Comparison of ENCODE assay signal across 8 cellular contexts in genomic region chr21:43659136-43660000, GRCh38. TPM values are rescaled to one million over a fixed set of nuclear protein-coding genes. Genes with fewer than 3 reads are reported as not detected.
DNase-seq lines count a peak whose midpoint lies in the region; ATAC-seq, FAIRE-seq and TF ChIP-seq lines count a peak whose summit lies in the region.

Gene HSF2BP (minus strand): TSS chr21:43659488. CDS start chr21:43658096, 1,392 bp downstream.
Gene RRP1B (plus strand): TSS chr21:43659560. CDS start chr21:43659665, 105 bp downstream.

- TF ChIP-seq CTCF in BE2C (IDR thresholded peaks at IDR 0.05; ENCODE audit: low read depth, low read length) = no peak
- no peak for TF ChIP-seq CTCF in lung (IDR thresholded peaks at IDR 0.05; ENCODE audit: control extremely low read depth, extremely low read depth)

- ATAC-seq in HG03460 (IDR thresholded peaks at IDR 0.05; ENCODE audit: unreplicated experiment) (peak; percentile 75), lung (ENCODE audit: insufficient read depth, low FRiP score) (peak; percentile 93)

- H3K4me1 Mint-ChIP-seq in activated CD4-positive, alpha-beta memory T cell treated with anti-CD3 and anti-CD28 coated beads for 36 hours (ENCODE audit: low read depth) = peaks cover 43% of the 10 kb centered on the region

- H3K27ac Mint-ChIP-seq in activated CD4-positive, alpha-beta memory T cell treated with anti-CD3 and anti-CD28 coated beads for 36 hours = peak within 1 kb of the TSS; percentile 95

- CTCF ChIA-PET in activated CD4-positive, alpha-beta memory T cell treated with anti-CD3 and anti-CD28 coated beads for 36 hours (lab: Charles Lee) = interaction anchor here (1.0 kb wide), 1 partner anchor 12 kb away, joined by 3 read pairs; no protein-coding TSS in a partner anchor

- no peaks in the 10 kb centered on the region for H3K27me3 Mint-ChIP-seq in activated CD4-positive, alpha-beta memory T cell treated with anti-CD3 and anti-CD28 coated beads for 36 hours

- peak; percentile 89 for DNase-seq in BE2C
- DNase-seq in GM19239 (ENCODE audit: insufficient read length, low spot score) = peak; percentile 96
- DNase-seq in NCI-H82 (lab: John Stamatoyannopoulos, UW) = peak; percentile 92
- DNase-seq in activated CD4-positive, alpha-beta memory T cell treated with anti-CD3 and anti-CD28 coated beads for 36 hours = peak; percentile 87
- peak; percentile 70 for DNase-seq in effector CD4-positive, alpha-beta T cell
- peak; percentile 74 for DNase-seq in lung (ENCODE audit: low spot score)
- DNase-seq in stimulated activated CD4-positive, alpha-beta T cell treated with anti-CD3 and anti-CD28 coated beads, Interleukin-4, amount 100 ng/mL, for 48 hours (ENCODE audit: low read depth in 2 of 2) = peak; percentile 75

- POLR2A ChIA-PET in activated CD4-positive, alpha-beta memory T cell treated with anti-CD3 and anti-CD28 coated beads for 36 hours (lab: Charles Lee) = interaction anchor here (0.6 to 1.3 kb wide), 4 partner anchors 12 to 69 kb away, joined by 3 to 4 read pairs (median 3); no protein-coding TSS in a partner anchor

- peaks cover 34% of the 10 kb centered on the region for H3K36me3 ChIP-seq in BE2C
- H3K36me3 ChIP-seq in lung (ENCODE audit: control insufficient read depth in 2 of 2, insufficient read depth in 2 of 2, low read length in 2 of 2) = peaks cover 2 to 4% of the 10 kb centered on the region in 2 donors

- peaks cover 29% of the 10 kb centered on the region for H3K36me3 Mint-ChIP-seq in activated CD4-positive, alpha-beta memory T cell treated with anti-CD3 and anti-CD28 coated beads for 36 hours

- H3K9me3 Mint-ChIP-seq in activated CD4-positive, alpha-beta memory T cell treated with anti-CD3 and anti-CD28 coated beads for 36 hours = no peaks in the 10 kb centered on the region

- H3K4me1 ChIP-seq in BE2C = peaks cover 6% of the 10 kb centered on the region
- H3K4me1 ChIP-seq in lung (ENCODE audit: control insufficient read depth in 2 of 2, insufficient read depth in 2 of 2, low read length in 2 of 2) = peaks cover 0 to 12% of the 10 kb centered on the region in 2 donors

- H3K9me3 ChIP-seq in BE2C (peaks cover 4% of the 10 kb centered on the region; the same call in 1 of the 2 replicates), lung (ENCODE audit: control insufficient read depth in 2 of 2, insufficient read depth in 1 of 2, low read length in 1 of 2) (no peaks in the 10 kb centered on the region)

- H3K27ac ChIP-seq in lung (ENCODE audit: low read depth in 1 of 2, low read length in 1 of 2) = peak within 1 kb of the TSS; percentile 80 to 87

- intact Hi-C loops in activated CD4-positive, alpha-beta memory T cell treated with anti-CD3 and anti-CD28 coated beads for 36 hours (cut with micrococcal nuclease) = no loop called here

- 6 to 7% methylated on average over 89 to 92 of the region's 92 CpGs for WGBS in lung, 2 donors

- H3K4me3 Mint-ChIP-seq in activated CD4-positive, alpha-beta memory T cell treated with anti-CD3 and anti-CD28 coated beads for 36 hours = peak within 1 kb of the TSS; percentile 92

- H3K4me3 ChIP-seq in BE2C (ENCODE audit: low read depth, low read length) (peak within 1 kb of the TSS; percentile 98), lung (peak within 1 kb of the TSS; percentile 79)

- H3K27me3 ChIP-seq in BE2C (no peaks in the 10 kb centered on the region), lung (ENCODE audit: control insufficient read depth, insufficient read depth) (no peaks in the 10 kb centered on the region)

- no peak for FAIRE-seq in GM19239 (lab: Jason Lieb, UNC)

RNA-seq across cellular contexts. Expression of gene HSF2BP, which starts in this region (rescaled TPM):
- 2.0 TPM for polyA plus RNA-seq in BE2C (2012; ENCODE audit: insufficient read depth, insufficient read length, low read depth)
- total RNA-seq in activated CD4-positive, alpha-beta memory T cell treated with anti-CD3 and anti-CD28 coated beads for 36 hours = under 1 TPM; 0.50 to 0.73 TPM
- under 1 TPM; 0.60 to 0.71 TPM for total RNA-seq in lung
- polyA plus RNA-seq in lung = under 1 TPM; 0.46 to 0.55 TPM

RNA-seq across cellular contexts. Expression of gene RRP1B, which starts in this region (rescaled TPM):
- 28.6 TPM for polyA plus RNA-seq in BE2C (2012; ENCODE audit: insufficient read depth, insufficient read length, low read depth)
- 10 to 100 TPM; 66.7 to 69.9 TPM for total RNA-seq in activated CD4-positive, alpha-beta memory T cell treated with anti-CD3 and anti-CD28 coated beads for 36 hours
- 10 to 100 TPM; 14.6 to 18.1 TPM for total RNA-seq in lung
- 10 to 100 TPM in 1 of 2 donors, 1 to 10 TPM in 1; 6.4 to 10.8 TPM for polyA plus RNA-seq in lung

Comparison
In these comparisons a context has a peak if more than half of its experiments do, and no peak if none do; other contexts are left out.
1. Peak in every context shown above with its lines: DNase-seq, ATAC-seq, H3K4me3 ChIP-seq and H3K27ac ChIP-seq.